In genomic region chr14:96844857-96845570, GRCh38 we compare ENCODE assay signal across 18 cellular contexts.
"Had no signal": no experiment of that assay in that cellular context is flagged by ENCODE, and none has a peak within 500 bp of the region (broad histone marks: within the 10 kb centered on the region; RNA-seq: fewer than 3 reads in every experiment).

No MANE protein-coding gene starts in this region.

- DNase-seq: activated CD4-positive, alpha-beta T cell treated with anti-CD3 and anti-CD28 coated beads for 36 hours; activated CD4-positive, alpha-beta T cell treated with anti-CD3 and anti-CD28 coated beads, Interleukin-2, amount 50 U/mL, for 48 hours; activated naive CD4-positive, alpha-beta T cell; activated naive CD8-positive, alpha-beta T cell treated with anti-CD3 and anti-CD28 coated beads, Interleukin-2, amount 10 ng/mL, durations not matched to agents 7 days and 5 days; activated T-cell treated with anti-CD3 and anti-CD28 coated beads for 4 hours; amygdala; glutamatergic neuron; hippocampal formation; islet precursor cell; lower lobe of right lung; naive thymus-derived CD8-positive, alpha-beta T cell; psoas muscle; right cardiac atrium; stimulated activated naive CD8-positive, alpha-beta T cell treated with anti-CD3 and anti-CD28 coated beads, Interleukin-15, amount 100 ng/mL, for 72 hours; transverse colon; uterus had no signal

- ATAC-seq: activated CD4-positive, alpha-beta T cell treated with anti-CD3 and anti-CD28 coated beads for 36 hours; activated T-helper 17 cell treated with anti-CD3 and anti-CD28 coated beads, Interleukin-2, amount 50 U/mL, for 72 hours; lower lobe of right lung; naive thymus-derived CD8-positive, alpha-beta T cell; psoas muscle; right cardiac atrium; stimulated activated naive CD8-positive, alpha-beta T cell treated with anti-CD3 and anti-CD28 coated beads, Interleukin-15, amount 100 ng/mL, for 72 hours; WTC11 had no signal
